Comparison of ENCODE assay signal across 8 cellular contexts in the genomic region with DNA sequence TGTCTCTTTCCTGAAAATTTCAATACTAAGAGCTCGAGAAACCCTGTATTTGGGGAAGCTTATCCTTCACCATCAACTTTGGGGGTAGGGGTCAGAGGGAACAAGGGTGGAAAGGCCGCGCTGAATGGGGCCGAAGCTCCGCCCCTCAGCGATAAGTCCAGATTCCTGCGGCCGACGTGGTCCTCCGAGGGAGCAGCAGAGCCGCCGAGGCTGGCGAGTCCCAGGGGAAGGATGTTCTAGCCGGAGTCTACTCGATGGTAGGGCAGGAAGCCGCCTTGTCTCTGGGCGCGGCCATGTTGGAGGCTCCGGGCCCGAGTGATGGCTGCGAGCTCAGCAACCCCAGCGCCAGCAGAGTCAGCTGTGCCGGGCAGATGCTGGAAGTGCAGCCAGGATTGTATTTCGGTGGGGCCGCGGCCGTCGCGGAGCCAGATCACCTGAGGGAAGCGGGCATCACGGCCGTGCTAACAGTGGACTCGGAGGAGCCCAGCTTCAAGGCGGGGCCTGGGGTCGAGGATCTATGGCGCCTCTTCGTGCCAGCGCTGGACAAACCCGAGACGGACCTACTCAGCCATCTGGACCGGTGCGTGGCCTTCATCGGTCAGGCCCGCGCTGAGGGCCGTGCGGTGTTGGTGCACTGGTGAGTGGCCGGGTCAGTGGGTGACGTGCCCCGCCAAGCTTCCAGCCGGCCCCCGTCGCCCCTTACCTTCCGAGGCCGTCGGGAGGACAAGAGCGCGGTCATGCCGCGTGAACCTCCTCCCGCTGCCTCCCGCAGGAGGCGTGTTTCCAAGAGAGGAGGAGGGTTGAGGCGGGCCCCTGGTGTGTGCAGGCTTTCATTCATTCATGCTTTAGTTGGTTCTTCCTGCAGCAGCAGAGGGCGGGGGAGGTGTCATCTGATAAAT. TPM values are rescaled to one million over a fixed set of nuclear protein-coding genes. Genes with fewer than 3 reads are reported as not detected.
DNase-seq lines count a peak whose midpoint lies in the region; ATAC-seq, FAIRE-seq and TF ChIP-seq lines count a peak whose summit lies in the region.

A gene with protein sequence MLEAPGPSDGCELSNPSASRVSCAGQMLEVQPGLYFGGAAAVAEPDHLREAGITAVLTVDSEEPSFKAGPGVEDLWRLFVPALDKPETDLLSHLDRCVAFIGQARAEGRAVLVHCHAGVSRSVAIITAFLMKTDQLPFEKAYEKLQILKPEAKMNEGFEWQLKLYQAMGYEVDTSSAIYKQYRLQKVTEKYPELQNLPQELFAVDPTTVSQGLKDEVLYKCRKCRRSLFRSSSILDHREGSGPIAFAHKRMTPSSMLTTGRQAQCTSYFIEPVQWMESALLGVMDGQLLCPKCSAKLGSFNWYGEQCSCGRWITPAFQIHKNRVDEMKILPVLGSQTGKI (plus strand): TSS at position 278 of the 899 bp plus-strand sequence. CDS start 16 bp downstream, at position 294.

- DNase-seq in COR-L47 (lab: John Stamatoyannopoulos, UW) (peak; percentile 94), HT-29 (ENCODE audit: low spot score) (peak; percentile 92), NOMO-1 treated with dmso at 0.1 percent for 144 hours (lab: John Stamatoyannopoulos, UW; ENCODE audit: unreplicated experiment) (peak; percentile 94), H1 (ENCODE audit: low read depth in 1 of 2, low spot score in 2 of 2) (peak; percentile 84 to 91), mesenchymal stem cell (peak; percentile 96)
- DNase-seq in activated CD8-positive, alpha-beta memory T cell treated with anti-CD3 and anti-CD28 coated beads for 48 hours (ENCODE audit: low read depth in 2 of 3, low spot score in 2 of 3), result peak; percentile 67 to 80 (median 76)
- DNase-seq in stimulated activated CD8-positive, alpha-beta memory T cell treated with anti-CD3 and anti-CD28 coated beads, Interleukin-12 subunit alpha, Interleukin-12 subunit beta, amount 100 ng/mL, for 4 hours (ENCODE audit: low read depth), result peak; percentile 74

- no peaks in the 10 kb centered on the region; the same call in 1 of the 2 replicates for H3K79me1 ChIP-seq in H1 (ENCODE audit: low read depth, low read length)
- H3K79me1 ChIP-seq in mesenchymal stem cell (replicated peaks; ENCODE audit: low read length, poor library complexity, severe bottlenecking), result peaks cover 10% of the 10 kb centered on the region

- no peak for TF ChIP-seq RAD21 in H1 (IDR thresholded peaks at IDR 0.05 in 1 of 2, conservative IDR thresholded peaks at IDR 0.05 in 1 of 2; ENCODE audit: low read depth in 2 of 2, low read length in 2 of 2)

- H4K20me1 ChIP-seq in H1 (replicated peaks in 1 of 2; ENCODE audit: control insufficient read depth in 1 of 2, insufficient read depth in 2 of 2, low read length in 2 of 2), result peaks cover 0 to 8% of the 10 kb centered on the region in 2 experiments

- peak; percentile 93 for ATAC-seq in GM19468 (IDR thresholded peaks at IDR 0.05; ENCODE audit: extremely low read depth, unreplicated experiment)

- H2AFZ ChIP-seq in H1 (ENCODE audit: low read length) (peak within 1 kb of the TSS; percentile 54; the same call in 1 of the 2 replicates), mesenchymal stem cell (ENCODE audit: low read depth, low read length) (peak within 1 kb of the TSS; percentile 94)

- H3K56ac ChIP-seq in H1 (replicated peaks; ENCODE audit: insufficient read length, low read depth, low read length), result peak within 1 kb of the TSS; percentile 74

- H3K4me1 ChIP-seq in H1 (replicated peaks in 1 of 4; ENCODE audit: control insufficient read depth in 3 of 4, insufficient read depth in 4 of 4, low read length in 3 of 4), result 0 out of 7 replicates have a peak, but pooled peaks cover 0 to 2% (median 0%) of the 10 kb centered on the region in 4 experiments
- peaks cover 6% of the 10 kb centered on the region for H3K4me1 ChIP-seq in mesenchymal stem cell (ENCODE audit: control insufficient read depth, insufficient read depth, low read depth, low read length)

- H2AK5ac ChIP-seq in H1 (ENCODE audit: low read depth, low read length) (no peak within 1 kb of the TSS), mesenchymal stem cell (ENCODE audit: low read length, severe bottlenecking) (no peak within 1 kb of the TSS)

- H3K9me3 ChIP-seq in H1 (ENCODE audit: insufficient read depth in 2 of 2, low read depth in 1 of 2, low read length in 1 of 2), result no peaks in the 10 kb centered on the region
- no peaks in the 10 kb centered on the region for H3K9me3 ChIP-seq in mesenchymal stem cell (ENCODE audit: control insufficient read depth, low read length)

- H3K4me2 ChIP-seq in H1 (ENCODE audit: insufficient read depth in 1 of 2, low read depth in 2 of 2, low read length in 2 of 2) (peak within 1 kb of the TSS; percentile 23 to 64), mesenchymal stem cell (ENCODE audit: low read length, poor library complexity, severe bottlenecking) (peak within 1 kb of the TSS; percentile 83)

- H3K27ac ChIP-seq in H1 (ENCODE audit: low read depth, low read length), result peak within 1 kb of the TSS; percentile 98
- peak within 1 kb of the TSS; percentile 96 for H3K27ac ChIP-seq in mesenchymal stem cell (ENCODE audit: low read length, poor library complexity, severe bottlenecking)

- H3K14ac ChIP-seq in H1 (ENCODE audit: insufficient read length) (no peak within 1 kb of the TSS), mesenchymal stem cell (ENCODE audit: low read length in 2 of 2) (peak within 1 kb of the TSS in 1 of 2 experiments; percentile 97)

- H2BK120ac ChIP-seq in H1 (replicated peaks; ENCODE audit: low read depth, low read length) (no peak within 1 kb of the TSS), mesenchymal stem cell (ENCODE audit: low read depth, low read length) (no peak within 1 kb of the TSS)

- H3K27me3 ChIP-seq in H1 (replicated peaks in 1 of 4; ENCODE audit: control insufficient read depth in 3 of 4, extremely low read depth in 1 of 4, insufficient read depth in 3 of 4, low read length in 3 of 4) (no peaks in the 10 kb centered on the region), mesenchymal stem cell (ENCODE audit: control insufficient read depth in 1 of 2, insufficient read depth in 1 of 2, low read length in 2 of 2) (no peaks in the 10 kb centered on the region)

- CTCF ChIA-PET in H1 (lab: Charles Lee; ENCODE audit: partially characterized antibody), result interaction anchor here (0.6 to 3.6 kb wide), 10 partner anchors 12 to 276 kb away, joined by 3 to 22 read pairs (median 3); no protein-coding TSS in a partner anchor

- 1% methylated on average over 63 of the region's 65 CpGs; no CpG with 5 or more reads in 1 of the 2 experiments for WGBS in H1 (ENCODE audit: extremely low coverage in 1 of 2, insufficient coverage in 1 of 2, insufficient read length in 1 of 2, insufficient replicate concordance in 2 of 2, low coverage in 1 of 2, low lambda C conversion rate in 2 of 2, missing lambda C conversion rate in 1 of 2), 2 experiments
- under 1% methylated on average over 64 of the region's 65 CpGs for WGBS in mesenchymal stem cell

- H2BK12ac ChIP-seq in H1 (ENCODE audit: low read depth, low read length), result peak within 1 kb of the TSS; percentile 81; the same call in 1 of the 2 replicates
- H2BK12ac ChIP-seq in mesenchymal stem cell (ENCODE audit: low read length in 2 of 2), result peak within 1 kb of the TSS in 1 of 2 experiments; percentile 45

- H4K91ac ChIP-seq in H1 (replicated peaks; ENCODE audit: insufficient read length, low read length), result peak within 1 kb of the TSS; percentile 79
- H4K91ac ChIP-seq in mesenchymal stem cell (ENCODE audit: low read length), result peak within 1 kb of the TSS; percentile 97

- peak within 1 kb of the TSS; percentile 98; the same call in 1 of the 2 replicates for H4K8ac ChIP-seq in H1 (ENCODE audit: extremely low read depth, insufficient read depth, low read length)
- H4K8ac ChIP-seq in mesenchymal stem cell (ENCODE audit: low read length), result peak within 1 kb of the TSS; percentile 94

- TF ChIP-seq EP300 in H1 (IDR thresholded peaks at IDR 0.05; ENCODE audit: borderline replicate concordance in 1 of 2, low read depth in 2 of 2, low read length in 2 of 2), result no peak

- H2BK5ac ChIP-seq in H1 (ENCODE audit: low read depth, low read length) (peak within 1 kb of the TSS; percentile 96), mesenchymal stem cell (ENCODE audit: low read depth, low read length, poor library complexity, severe bottlenecking) (peak within 1 kb of the TSS; percentile 31)

- H3K23me2 ChIP-seq in H1 (ENCODE audit: low read depth, low read length), result peaks cover 3% of the 10 kb centered on the region; the same call in 1 of the 2 replicates

- peaks cover 8 to 39% (median 20%) of the 10 kb centered on the region in 4 experiments; a peak in 7 of 8 replicates for H3K36me3 ChIP-seq in H1 (ENCODE audit: control insufficient read depth in 2 of 4, insufficient read depth in 4 of 4, low read length in 3 of 4)
- H3K36me3 ChIP-seq in mesenchymal stem cell (ENCODE audit: control insufficient read depth in 1 of 2, insufficient read depth in 2 of 2, low read depth in 1 of 2, low read length in 2 of 2), result peaks cover 8 to 37% of the 10 kb centered on the region in 2 experiments

- H3K4ac ChIP-seq in H1 (replicated peaks; ENCODE audit: insufficient read length, low read depth, low read length) (peak within 1 kb of the TSS; percentile 94), mesenchymal stem cell (ENCODE audit: low read depth in 1 of 2, low read length in 2 of 2) (peak within 1 kb of the TSS; percentile 18 to 98)

- H3K18ac ChIP-seq in H1 (ENCODE audit: extremely low read depth, low read length) (peak within 1 kb of the TSS; percentile 94), mesenchymal stem cell (ENCODE audit: low read depth in 1 of 2, low read length in 2 of 2) (peak within 1 kb of the TSS; percentile 95 to 100)

- H4K5ac ChIP-seq in H1 (ENCODE audit: insufficient read length, low read depth, low read length), result peak within 1 kb of the TSS; percentile 96

- TF ChIP-seq CTCF in H1 (IDR thresholded peaks at IDR 0.05; ENCODE audit: control extremely low read depth in 1 of 3, insufficient read depth in 1 of 3, low read depth in 1 of 3, low read length in 3 of 3), result peak in 2 of 3 experiments; percentile 12 to 15; a peak in 2 of 4 replicates

- no peak within 1 kb of the TSS for H2BK20ac ChIP-seq in H1 (ENCODE audit: low read length)

- peak; percentile 90 to 97 for TF ChIP-seq POLR2A in H1 (IDR thresholded peaks at IDR 0.05; ENCODE audit: control extremely low read depth in 1 of 2, low read depth in 2 of 2, low read length in 2 of 2)

- FAIRE-seq in H1 (lab: Jason Lieb, UNC), result peak; percentile 28

- H3K79me2 ChIP-seq in H1 (ENCODE audit: control insufficient read depth in 1 of 2, insufficient read depth in 2 of 2, low read length in 2 of 2), result peaks cover 0 to 8% of the 10 kb centered on the region in 2 experiments; a peak in 2 of 4 replicates

- H2BK15ac ChIP-seq in H1 (ENCODE audit: low read length) (no peak within 1 kb of the TSS), mesenchymal stem cell (ENCODE audit: low read depth, poor library complexity, severe bottlenecking) (no peak within 1 kb of the TSS)

- H3K23ac ChIP-seq in H1 (ENCODE audit: insufficient read length) (no peak within 1 kb of the TSS), mesenchymal stem cell (ENCODE audit: low read length in 2 of 2) (peak within 1 kb of the TSS in 1 of 2 experiments; percentile 23)

- H3K9ac ChIP-seq in H1 (replicated peaks in 1 of 4; ENCODE audit: extremely low read depth in 1 of 4, low read depth in 3 of 4, low read length in 3 of 4) (peak within 1 kb of the TSS; percentile 90 to 98 (median 94)), mesenchymal stem cell (ENCODE audit: low read length) (peak within 1 kb of the TSS; percentile 96)

- POLR2A ChIA-PET in H1 (lab: Charles Lee; ENCODE audit: partially characterized antibody), result interaction anchor here (0.9 to 2.0 kb wide), 14 partner anchors 9 to 288 kb away, joined by 3 to 24 read pairs (median 4); no protein-coding TSS in a partner anchor

- peak within 1 kb of the TSS; percentile 78 to 93 (median 88) for H3K4me3 ChIP-seq in H1 (ENCODE audit: extremely low read depth in 1 of 4, insufficient read depth in 2 of 4, low read depth in 3 of 4, low read length in 4 of 4)
- peak within 1 kb of the TSS; percentile 86 to 99 for H3K4me3 ChIP-seq in mesenchymal stem cell (ENCODE audit: insufficient read depth in 1 of 2, low read depth in 1 of 2, low read length in 2 of 2)

RNA-seq across cellular contexts. Expression of the gene that starts here (rescaled TPM):
- 48.9 and 52.2 TPM in 2 replicates for total RNA-seq in HT-29 (2014; rRNA removed; shearing (Covaris generic))
- 24.4 and 27.6 TPM in 2 replicates for total RNA-seq in H1 (2021; fragmentation: NEBNext Ultra II Directional; extraction: Animal tissue kit (Norgen Biotek cat#: 25700))
- 32.7 and 33.9 TPM in 2 replicates for polyA plus RNA-seq in H1 (2011; rRNA removed)
- 49.1 TPM for polyA plus RNA-seq in H1 (2011; cell fraction: cytosol; rRNA removed)
- polyA plus RNA-seq in H1 (2011; cell fraction: nucleus; rRNA removed), result 35.0 TPM
- polyA plus RNA-seq in H1 (2012, experiment 1 of 2), result 27.1 to 30.5 TPM (median 28.9 TPM) in 4 replicates
- 6.6 TPM for polyA plus RNA-seq in H1 (2012, experiment 2 of 2)
- polyA plus RNA-seq in H1 (2013, experiment 1 of 2), result 27.6 TPM
- 28.0 TPM for polyA plus RNA-seq in H1 (2013, experiment 2 of 2)
- polyA minus RNA-seq in H1 (2011; rRNA and poly(A)+ RNA removed), result 16.7 and 21.4 TPM in 2 replicates
- 17.5 TPM for polyA minus RNA-seq in H1 (2011; cell fraction: cytosol; rRNA and poly(A)+ RNA removed)
- 24.4 TPM for polyA minus RNA-seq in H1 (2011; cell fraction: nucleus; rRNA and poly(A)+ RNA removed)
- 30.5 TPM for polyA plus RNA-seq in mesenchymal stem cell (2013, experiment 1 of 2)
- 31.0 TPM for polyA plus RNA-seq in mesenchymal stem cell (2013, experiment 2 of 2)

Comparison
In these comparisons a context has a peak if more than half of its experiments do, and no peak if none do; other contexts are left out.
1. Peak in every context shown above with its lines: DNase-seq, ATAC-seq, H3K4me3 ChIP-seq and H3K27ac ChIP-seq.